Comparison of ENCODE assay signal across 1 cellular context in genomic region chr16:19555186-19555937, GRCh38.
TF ChIP-seq lines count a peak whose summit lies in the region.

Gene VPS35L (plus strand): TSS chr16:19555703. CDS start chr16:19555730, 27 bp downstream.

TF ChIP-seq in HepG2, 621 proteins besides CTCF, POLR2A, EP300 and RAD21 (continued from another document):
- TF ChIP-seq HMGXB3 (CRISPR knock-in tag; IDR thresholded peaks at IDR 0.05; ENCODE audit: borderline replicate concordance) = peak; percentile 75; the same call in 1 of the 2 replicates
- peak; percentile 87 for TF ChIP-seq BRD4 (CRISPR knock-in tag; IDR thresholded peaks at IDR 0.05)
- TF ChIP-seq ZNF318 (CRISPR knock-in tag; IDR thresholded peaks at IDR 0.05) = no peak
- peak; percentile 42; the same call in 1 of the 2 replicates for TF ChIP-seq KDM3A (CRISPR knock-in tag; IDR thresholded peaks at IDR 0.05; ENCODE audit: low read depth)
- 0 out of 2 replicates have a peak, but pooled peaks have one; percentile 23 for TF ChIP-seq ZNF7 (CRISPR knock-in tag; IDR thresholded peaks at IDR 0.05)
- TF ChIP-seq REL (CRISPR knock-in tag; conservative IDR thresholded peaks at IDR 0.05) = no peak
- TF ChIP-seq BHLHE40 (IDR thresholded peaks at IDR 0.05; ENCODE audit: low read length) = no peak; the same call in 1 of the 2 replicates
- no peak for TF ChIP-seq ZSCAN12 (CRISPR knock-in tag; IDR thresholded peaks at IDR 0.05)
- peak; percentile 78 for TF ChIP-seq AGO1 (IDR thresholded peaks at IDR 0.05; ENCODE audit: low read depth, low read length, poor library complexity, severe bottlenecking)
- TF ChIP-seq ZGPAT (CRISPR knock-in tag; IDR thresholded peaks at IDR 0.05) = peak; percentile 90
- TF ChIP-seq GFI1 (CRISPR knock-in tag; IDR thresholded peaks at IDR 0.05; ENCODE audit: borderline replicate concordance) = peak; percentile 56; the same call in 1 of the 2 replicates
- no peak for TF ChIP-seq ZNF10 (CRISPR knock-in tag; IDR thresholded peaks at IDR 0.05; ENCODE audit: borderline replicate concordance, low read depth)
- TF ChIP-seq ZFP36 (IDR thresholded peaks at IDR 0.05; ENCODE audit: borderline replicate concordance, low read depth, low read length, partially characterized antibody) = peak; percentile 15
- no peak for TF ChIP-seq ZNF383 (CRISPR knock-in tag; IDR thresholded peaks at IDR 0.05; ENCODE audit: borderline replicate concordance)
- TF ChIP-seq ZNF772 (CRISPR knock-in tag; IDR thresholded peaks at IDR 0.05) = peak; percentile 93; the same call in 1 of the 2 replicates
- TF ChIP-seq ZNF335 (CRISPR knock-in tag; IDR thresholded peaks at IDR 0.05) = peak; percentile 78; the same call in 1 of the 2 replicates
- peak; percentile 66; the same call in 1 of the 2 replicates for TF ChIP-seq ATF3 (CRISPR knock-in tag; IDR thresholded peaks at IDR 0.05)
- TF ChIP-seq ZNF777 (CRISPR knock-in tag; IDR thresholded peaks at IDR 0.05) = peak; percentile 42
- 0 out of 2 replicates have a peak, but pooled peaks have one; percentile 35 for TF ChIP-seq ZNF639 (CRISPR knock-in tag; conservative IDR thresholded peaks at IDR 0.05)
